Comparison of ENCODE assay signal across 8 cellular contexts in the genomic region with DNA sequence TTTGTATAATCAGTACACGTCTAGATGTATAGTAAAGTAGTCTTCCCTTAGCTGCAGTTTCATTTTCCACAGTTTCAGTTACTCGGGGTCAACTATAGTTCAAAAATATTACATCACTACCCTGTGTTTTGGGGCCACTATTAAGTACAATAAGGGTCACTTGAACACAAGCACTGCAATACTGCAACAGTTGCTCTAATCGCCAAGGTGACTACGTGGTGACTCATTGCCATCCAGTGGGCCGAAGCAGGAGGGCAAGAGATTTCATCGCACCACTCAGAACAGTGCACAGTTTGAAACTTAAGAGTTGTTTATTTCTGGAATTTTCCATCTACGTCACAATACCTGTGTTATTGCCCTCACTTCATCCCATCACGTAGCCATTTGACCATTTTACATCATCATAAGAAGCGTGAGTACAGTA. TPM values are rescaled to one million over a fixed set of nuclear protein-coding genes. Genes with fewer than 3 reads are reported as not detected.
A peak's percentile ranks its signal among the peaks of the same experiment; 100 is the strongest.
DNase-seq lines count a peak whose midpoint lies in the region; ATAC-seq and TF ChIP-seq lines count a peak whose summit lies in the region.

A gene (plus strand): TSS at position 379 of the 424 bp plus-strand sequence. CDS start 18,994 bp downstream, outside the sequence.

- H3K4me1 Mint-ChIP-seq in activated naive CD8-positive, alpha-beta T cell treated with anti-CD3 and anti-CD28 coated beads, Interleukin-2, amount 10 ng/mL, durations not matched to agents 7 days and 5 days = peaks cover 6% of the 10 kb centered on the region

- H3K27me3 ChIP-seq in kidney epithelial cell (ENCODE audit: control insufficient read depth, insufficient read depth, low read length) = no peaks in the 10 kb centered on the region

- DNase-seq in GM04503 (ENCODE audit: low read depth) (peak; percentile 28), HuH-7 (ENCODE audit: low spot score) (peak; percentile 10), kidney epithelial cell (ENCODE audit: low read depth) (peak; percentile 82), T-helper 9 cell (no peak), KBM-7 (no peak)
- DNase-seq in activated naive CD8-positive, alpha-beta T cell treated with anti-CD3 and anti-CD28 coated beads, Interleukin-2, amount 10 ng/mL, durations not matched to agents 7 days and 5 days = no peak
- DNase-seq in stimulated activated naive CD4-positive, alpha-beta T cell (lab: John Stamatoyannopoulos, UW) = no peak

- ATAC-seq in GM21619 (IDR thresholded peaks at IDR 0.05; ENCODE audit: unreplicated experiment) = peak; percentile 68
- ATAC-seq in activated naive CD8-positive, alpha-beta T cell treated with anti-CD3 and anti-CD28 coated beads, Interleukin-2, amount 10 ng/mL, durations not matched to agents 7 days and 5 days (ENCODE audit: low read depth) = peak; percentile 36

- no peak within 1 kb of the TSS for H3K27ac Mint-ChIP-seq in activated naive CD8-positive, alpha-beta T cell treated with anti-CD3 and anti-CD28 coated beads, Interleukin-2, amount 10 ng/mL, durations not matched to agents 7 days and 5 days

- in situ Hi-C loops in KBM-7 (cut with MboI; ENCODE audit: low pct_unique_long_range_greater_than_20kb, low sequenced_read_pairs) = no loop called here

- POLR2A ChIA-PET in activated naive CD8-positive, alpha-beta T cell treated with anti-CD3 and anti-CD28 coated beads, Interleukin-2, amount 10 ng/mL, durations not matched to agents 7 days and 5 days (lab: Charles Lee) = no interaction called here

- TF ChIP-seq CTCF in kidney epithelial cell (IDR thresholded peaks at IDR 0.05; ENCODE audit: insufficient read depth, low read length, poor library complexity, severe bottlenecking) = no peak

- no peak within 1 kb of the TSS for H3K4me3 ChIP-seq in kidney epithelial cell (ENCODE audit: low read depth, low read length)

- no peak within 1 kb of the TSS for H3K4me3 Mint-ChIP-seq in activated naive CD8-positive, alpha-beta T cell treated with anti-CD3 and anti-CD28 coated beads, Interleukin-2, amount 10 ng/mL, durations not matched to agents 7 days and 5 days

- H3K9me3 Mint-ChIP-seq in activated naive CD8-positive, alpha-beta T cell treated with anti-CD3 and anti-CD28 coated beads, Interleukin-2, amount 10 ng/mL, durations not matched to agents 7 days and 5 days = no peaks in the 10 kb centered on the region

- no peaks in the 10 kb centered on the region for H3K27me3 Mint-ChIP-seq in activated naive CD8-positive, alpha-beta T cell treated with anti-CD3 and anti-CD28 coated beads, Interleukin-2, amount 10 ng/mL, durations not matched to agents 7 days and 5 days

- H3K36me3 ChIP-seq in kidney epithelial cell (ENCODE audit: control insufficient read depth, insufficient read depth, low read length) = no peaks in the 10 kb centered on the region

- H3K36me3 Mint-ChIP-seq in activated naive CD8-positive, alpha-beta T cell treated with anti-CD3 and anti-CD28 coated beads, Interleukin-2, amount 10 ng/mL, durations not matched to agents 7 days and 5 days = no peaks in the 10 kb centered on the region

RNA-seq across cellular contexts. Expression of the gene that starts here (rescaled TPM):
- not detected for total RNA-seq in activated naive CD8-positive, alpha-beta T cell treated with anti-CD3 and anti-CD28 coated beads, Interleukin-2, amount 10 ng/mL, durations not matched to agents 7 days and 5 days
- total RNA-seq in kidney epithelial cell = not detected in 2 replicates

Comparison
In these comparisons a context has a peak if more than half of its experiments do, and no peak if none do; other contexts are left out.
1. Peak in ATAC-seq in activated naive CD8-positive, alpha-beta T cell treated with anti-CD3 and anti-CD28 coated beads, Interleukin-2, amount 10 ng/mL, durations not matched to agents 7 days and 5 days; RNA of the gene not detected or under 1 TPM.
2. Peak in DNase-seq in kidney epithelial cell; RNA of the gene not detected or under 1 TPM.
3. DNase-seq: peak in GM04503 (single experiment) and HuH-7 (single experiment); none in activated naive CD8-positive, alpha-beta T cell treated with anti-CD3 and anti-CD28 coated beads, Interleukin-2, amount 10 ng/mL, durations not matched to agents 7 days and 5 days (single experiment), stimulated activated naive CD4-positive, alpha-beta T cell (0 of 6), T-helper 9 cell (single experiment) and KBM-7 (single experiment).